22 cellular contexts compared by ENCODE assay signal in genomic region chr19:35077411-35078223, GRCh38. TPM values are rescaled to one million over a fixed set of nuclear protein-coding genes. Genes with fewer than 3 reads are reported as not detected.
DNase-seq lines count a peak whose midpoint lies in the region; ATAC-seq and TF ChIP-seq lines count a peak whose summit lies in the region.
"Had no signal": no experiment of that assay in that cellular context is flagged by ENCODE, and none has a peak within 500 bp of the region (broad histone marks: within the 10 kb centered on the region; RNA-seq: fewer than 3 reads in every experiment).

No MANE protein-coding gene starts in this region.

- no peaks in the 10 kb centered on the region for H3K9me3 Mint-ChIP-seq in natural killer cell treated with Interleukin-12 subunit alpha and Interleukin-12 subunit beta and Interleukin-15 and Interleukin-18, amount 100 ng/mL, for 72 hours
- H3K9me3 Mint-ChIP-seq in natural killer cell: no peaks in the 10 kb centered on the region
- H3K9me3 Mint-ChIP-seq in endothelial cell (ENCODE audit: unreplicated experiment): no peaks in the 10 kb centered on the region
- H3K9me3 Mint-ChIP-seq in neural progenitor cell: peaks cover 3% of the 10 kb centered on the region
- H3K9me3 Mint-ChIP-seq in stimulated activated naive B cell treated with anti-CD40 and anti-IgM and Interleukin-4, amounts not matched to agents 10 μg/mL and 1 μg/mL and 100 μg/mL, for 72 hours: no peaks in the 10 kb centered on the region
- H3K9me3 Mint-ChIP-seq: CD4-positive, alpha-beta memory T cell had no signal

- no peaks in the 10 kb centered on the region for H4K20me1 ChIP-seq in neural progenitor cell (ENCODE audit: low read depth)

- no peaks in the 10 kb centered on the region for H3K79me2 ChIP-seq in neural progenitor cell (ENCODE audit: low read depth)

- no peak overlapping the region for H3K4me3 ChIP-seq in neural progenitor cell
- H3K4me3 ChIP-seq: A549, Peyer's patch had no signal

- H3K27me3 ChIP-seq in neural progenitor cell: no peaks in the 10 kb centered on the region
- H3K27me3 ChIP-seq: BE2C, Peyer's patch had no signal

- H3F3A ChIP-seq in neural progenitor cell (ENCODE audit: low read depth): no peaks in the 10 kb centered on the region

- no peak overlapping the region for H3K4me3 Mint-ChIP-seq in natural killer cell treated with Interleukin-12 subunit alpha and Interleukin-12 subunit beta and Interleukin-15 and Interleukin-18, amount 100 ng/mL, for 72 hours
- H3K4me3 Mint-ChIP-seq in natural killer cell: no peak overlapping the region
- H3K4me3 Mint-ChIP-seq in endothelial cell (ENCODE audit: unreplicated experiment): peak overlapping the region; percentile 13
- H3K4me3 Mint-ChIP-seq in neural progenitor cell: no peak overlapping the region
- H3K4me3 Mint-ChIP-seq in stimulated activated naive B cell treated with anti-CD40 and anti-IgM and Interleukin-4, amounts not matched to agents 10 μg/mL and 1 μg/mL and 100 μg/mL, for 72 hours: no peak overlapping the region
- H3K4me3 Mint-ChIP-seq: CD4-positive, alpha-beta memory T cell had no signal

- no peak for TF ChIP-seq CTCF in natural killer cell (IDR thresholded peaks at IDR 0.05)
- TF ChIP-seq CTCF in endothelial cell (IDR thresholded peaks at IDR 0.05; ENCODE audit: unreplicated experiment): no peak
- no peak for TF ChIP-seq CTCF in neural progenitor cell (IDR thresholded peaks at IDR 0.05)

- H2AFZ ChIP-seq in neural progenitor cell (replicated peaks): no peak overlapping the region

- intact Hi-C loops in natural killer cell (cut with micrococcal nuclease): no loop called here

- DNase-seq in natural killer cell treated with Interleukin-12 subunit alpha and Interleukin-12 subunit beta and Interleukin-15 and Interleukin-18, amount 100 ng/mL, for 72 hours (ENCODE audit: low spot score): peak; percentile 49
- DNase-seq in natural killer cell (no peak), endothelial cell (ENCODE audit: low spot score) (no peak), neural progenitor cell (ENCODE audit: low spot score) (no peak), retina (no peak), NCI-H2227 (lab: John Stamatoyannopoulos, UW; ENCODE audit: unreplicated experiment) (no peak)
- no peak for DNase-seq in stimulated activated naive B cell treated with anti-CD40 and anti-IgM and Interleukin-4, amounts not matched to agents 10 μg/mL and 1 μg/mL and 100 μg/mL, for 72 hours
- DNase-seq: BE2C; Caco-2; CD4-positive, alpha-beta memory T cell; DMS153; Karpas-422; NCI-H1694; NCI-H2081; NCI-H2227 treated with DMSO at 0.1 percent for 48 hours; NCI-H510A treated with DMSO at 0.1 percent for 48 hours; NCI-H748 treated with DMSO at 0.1 percent for 48 hours; Peyer's patch had no signal

- peak in 1 of 2 donors; percentile 21 for ATAC-seq in natural killer cell treated with Interleukin-12 subunit alpha and Interleukin-12 subunit beta and Interleukin-15 and Interleukin-18, amount 100 ng/mL, for 72 hours
- ATAC-seq in natural killer cell: no peak
- ATAC-seq in stimulated activated naive B cell treated with anti-CD40 and anti-IgM and Interleukin-4, amounts not matched to agents 10 μg/mL and 1 μg/mL and 100 μg/mL, for 72 hours (replicated peaks): no peak
- ATAC-seq: SK-N-SH treated with all-trans-retinoic acid at 6 μM for 48 hours had no signal

- H3K9me3 ChIP-seq in neural progenitor cell (ENCODE audit: low read depth): no peaks in the 10 kb centered on the region
- H3K9me3 ChIP-seq: BE2C, Caco-2, Peyer's patch had no signal

- H3K4me2 ChIP-seq in neural progenitor cell: no peak overlapping the region
- H3K4me2 ChIP-seq: A549 had no signal

- H3K9ac ChIP-seq in neural progenitor cell: no peak overlapping the region

- peaks cover 7 to 10% of the 10 kb centered on the region in 2 donors for H3K4me1 Mint-ChIP-seq in natural killer cell treated with Interleukin-12 subunit alpha and Interleukin-12 subunit beta and Interleukin-15 and Interleukin-18, amount 100 ng/mL, for 72 hours (ENCODE audit: low read depth in 2 of 2)
- H3K4me1 Mint-ChIP-seq in natural killer cell: peaks cover 0 to 22% of the 10 kb centered on the region in 2 donors
- no peaks in the 10 kb centered on the region for H3K4me1 Mint-ChIP-seq in endothelial cell (ENCODE audit: unreplicated experiment)
- no peaks in the 10 kb centered on the region for H3K4me1 Mint-ChIP-seq in neural progenitor cell
- peaks cover 29 to 42% of the 10 kb centered on the region in 2 donors for H3K4me1 Mint-ChIP-seq in stimulated activated naive B cell treated with anti-CD40 and anti-IgM and Interleukin-4, amounts not matched to agents 10 μg/mL and 1 μg/mL and 100 μg/mL, for 72 hours

- peaks cover 6 to 7% of the 10 kb centered on the region in 2 donors for H3K27me3 Mint-ChIP-seq in natural killer cell treated with Interleukin-12 subunit alpha and Interleukin-12 subunit beta and Interleukin-15 and Interleukin-18, amount 100 ng/mL, for 72 hours
- peaks cover 0 to 16% of the 10 kb centered on the region in 2 donors for H3K27me3 Mint-ChIP-seq in natural killer cell (ENCODE audit: low read depth in 2 of 2)
- peaks cover 6% of the 10 kb centered on the region for H3K27me3 Mint-ChIP-seq in endothelial cell (ENCODE audit: unreplicated experiment)
- H3K27me3 Mint-ChIP-seq in neural progenitor cell (ENCODE audit: insufficient read depth, low read depth): peaks cover 4% of the 10 kb centered on the region
- H3K27me3 Mint-ChIP-seq in stimulated activated naive B cell treated with anti-CD40 and anti-IgM and Interleukin-4, amounts not matched to agents 10 μg/mL and 1 μg/mL and 100 μg/mL, for 72 hours: no peaks in the 10 kb centered on the region

- H3K27ac Mint-ChIP-seq in natural killer cell treated with Interleukin-12 subunit alpha and Interleukin-12 subunit beta and Interleukin-15 and Interleukin-18, amount 100 ng/mL, for 72 hours: no peak overlapping the region
- H3K27ac Mint-ChIP-seq in natural killer cell: no peak overlapping the region
- no peak overlapping the region for H3K27ac Mint-ChIP-seq in endothelial cell (ENCODE audit: unreplicated experiment)
- peak overlapping the region; percentile 68 for H3K27ac Mint-ChIP-seq in neural progenitor cell
- H3K27ac Mint-ChIP-seq in stimulated activated naive B cell treated with anti-CD40 and anti-IgM and Interleukin-4, amounts not matched to agents 10 μg/mL and 1 μg/mL and 100 μg/mL, for 72 hours: no peak overlapping the region

- no peak overlapping the region for H3K27ac ChIP-seq in neural progenitor cell
- H3K27ac ChIP-seq: A549, Peyer's patch had no signal

- no peaks in the 10 kb centered on the region for H3K4me1 ChIP-seq in neural progenitor cell
- H3K4me1 ChIP-seq: A549, BE2C, Caco-2 had no signal

- no peaks in the 10 kb centered on the region for H3K36me3 Mint-ChIP-seq in natural killer cell treated with Interleukin-12 subunit alpha and Interleukin-12 subunit beta and Interleukin-15 and Interleukin-18, amount 100 ng/mL, for 72 hours
- H3K36me3 Mint-ChIP-seq in natural killer cell (no peaks in the 10 kb centered on the region), endothelial cell (ENCODE audit: low read depth, unreplicated experiment) (peaks cover 10% of the 10 kb centered on the region), neural progenitor cell (no peaks in the 10 kb centered on the region)
- no peaks in the 10 kb centered on the region for H3K36me3 Mint-ChIP-seq in stimulated activated naive B cell treated with anti-CD40 and anti-IgM and Interleukin-4, amounts not matched to agents 10 μg/mL and 1 μg/mL and 100 μg/mL, for 72 hours
- H3K36me3 Mint-ChIP-seq: CD4-positive, alpha-beta memory T cell had no signal

- no peaks in the 10 kb centered on the region for H3K36me3 ChIP-seq in neural progenitor cell
- H3K36me3 ChIP-seq: BE2C, Peyer's patch had no signal

RNA-seq across cellular contexts. Expression of gene HPN, which starts 36.1 kb away (rescaled TPM):
- total RNA-seq in natural killer cell treated with Interleukin-12 subunit alpha and Interleukin-12 subunit beta and Interleukin-15 and Interleukin-18, amount 100 ng/mL, for 72 hours: under 1 TPM in 1 of 2 donors, not detected in 1; 0.31 TPM
- total RNA-seq in natural killer cell: not detected
- total RNA-seq in endothelial cell (ENCODE audit: unreplicated experiment): 1.3 TPM
- total RNA-seq in neural progenitor cell (ENCODE audit: low replicate concordance): 0.30 and 2.2 TPM in 2 replicates
- total RNA-seq: G401, M059J had no signal

RNA-seq across cellular contexts. Expression of gene FXYD3, which starts 38.0 kb away (rescaled TPM):
- not detected for total RNA-seq in natural killer cell treated with Interleukin-12 subunit alpha and Interleukin-12 subunit beta and Interleukin-15 and Interleukin-18, amount 100 ng/mL, for 72 hours
- total RNA-seq in natural killer cell (not detected), endothelial cell (ENCODE audit: unreplicated experiment) (not detected), neural progenitor cell (ENCODE audit: low replicate concordance) (not detected in 2 replicates)
- total RNA-seq: CD4-positive, alpha-beta memory T cell; G401 had no signal

RNA-seq across cellular contexts. Expression of gene SCN1B, which starts 47.3 kb away (rescaled TPM):
- total RNA-seq in natural killer cell treated with Interleukin-12 subunit alpha and Interleukin-12 subunit beta and Interleukin-15 and Interleukin-18, amount 100 ng/mL, for 72 hours: under 1 TPM; 0.52 to 0.95 TPM
- total RNA-seq in natural killer cell: 1 to 10 TPM in 2 of 3 donors, under 1 TPM in 1; 0.94 to 1.5 (median 1.1) TPM
- total RNA-seq in endothelial cell (ENCODE audit: unreplicated experiment): 0.62 TPM
- 2.2 and 3.9 TPM in 2 replicates for total RNA-seq in neural progenitor cell (ENCODE audit: low replicate concordance)

RNA-seq across cellular contexts. Expression of gene LGI4, which starts 57.2 kb away (rescaled TPM):
- not detected for total RNA-seq in natural killer cell treated with Interleukin-12 subunit alpha and Interleukin-12 subunit beta and Interleukin-15 and Interleukin-18, amount 100 ng/mL, for 72 hours
- total RNA-seq in natural killer cell: under 1 TPM in 2 of 3 donors, not detected in 1; 0.49 to 0.72 TPM
- total RNA-seq in endothelial cell (ENCODE audit: unreplicated experiment): 0.10 TPM
- total RNA-seq in neural progenitor cell (ENCODE audit: low replicate concordance): 0.81 TPM in 1 of 2 replicates, not detected in the other
- total RNA-seq: M059J had no signal
